ENCODE assay signal across 3 cellular contexts in the genomic region with DNA sequence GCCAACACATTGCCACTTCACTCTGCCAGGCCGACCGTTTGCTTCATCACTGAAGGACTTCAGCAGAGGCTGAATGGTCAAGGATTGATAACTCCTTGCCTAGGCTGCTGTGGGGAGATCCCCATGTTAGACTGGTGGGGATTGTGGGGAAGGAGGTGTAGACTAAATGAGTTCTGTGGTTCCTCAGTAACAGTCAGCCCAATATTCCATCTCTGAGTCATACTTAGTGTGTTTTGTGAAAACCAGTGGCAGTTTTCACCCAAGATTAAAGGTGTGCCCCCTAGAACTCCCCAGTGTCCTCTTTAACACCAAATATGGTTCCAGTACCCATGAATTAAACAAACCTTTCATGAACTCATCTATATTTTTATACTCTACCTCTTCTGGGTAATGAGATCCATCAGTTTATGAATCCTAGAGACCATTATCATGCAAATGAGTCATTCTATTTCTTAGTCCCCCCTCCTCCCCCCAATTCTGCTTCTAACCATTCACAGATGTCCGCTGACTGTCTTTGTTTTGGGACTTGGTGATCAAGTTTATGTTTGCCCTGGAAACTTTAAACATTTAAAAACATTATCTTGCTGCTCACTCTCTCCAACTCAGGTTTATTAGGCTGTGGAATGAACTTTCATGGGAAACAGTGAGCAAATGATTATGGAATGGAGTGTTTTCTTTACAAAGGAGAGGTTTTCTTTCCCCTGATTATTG.
TF ChIP-seq lines count a peak whose summit lies in the region.

No MANE protein-coding gene starts in this region.

TF ChIP-seq in SK-N-SH, 30 proteins besides CTCF, POLR2A, EP300 and RAD21:
- TF ChIP-seq TCF12 (IDR thresholded peaks at IDR 0.05) (peak; percentile 64), TEAD4 (IDR thresholded peaks at IDR 0.05; ENCODE audit: borderline replicate concordance, insufficient read depth) (no peak)

TF ChIP-seq in SK-N-SH treated with all-trans-retinoic acid at 6 μM for 48 hours, 23 proteins besides CTCF, POLR2A, EP300 and RAD21:
- TF ChIP-seq ESRRG (CRISPR knock-in tag; IDR thresholded peaks at IDR 0.05) (no peak), PPARA (CRISPR knock-in tag; IDR thresholded peaks at IDR 0.05; ENCODE audit: borderline replicate concordance) (no peak), ZFP30 (CRISPR knock-in tag; IDR thresholded peaks at IDR 0.05) (no peak), ZNF70 (CRISPR knock-in tag; IDR thresholded peaks at IDR 0.05) (no peak), ZNF8 (CRISPR knock-in tag; IDR thresholded peaks at IDR 0.05) (no peak), ISL1 (CRISPR knock-in tag; IDR thresholded peaks at IDR 0.05) (no peak), ARNTL (CRISPR knock-in tag; IDR thresholded peaks at IDR 0.05; ENCODE audit: borderline replicate concordance, low read depth) (no peak), ZFP3 (CRISPR knock-in tag; IDR thresholded peaks at IDR 0.05) (no peak)
- TF ChIP-seq, protein P1, sequence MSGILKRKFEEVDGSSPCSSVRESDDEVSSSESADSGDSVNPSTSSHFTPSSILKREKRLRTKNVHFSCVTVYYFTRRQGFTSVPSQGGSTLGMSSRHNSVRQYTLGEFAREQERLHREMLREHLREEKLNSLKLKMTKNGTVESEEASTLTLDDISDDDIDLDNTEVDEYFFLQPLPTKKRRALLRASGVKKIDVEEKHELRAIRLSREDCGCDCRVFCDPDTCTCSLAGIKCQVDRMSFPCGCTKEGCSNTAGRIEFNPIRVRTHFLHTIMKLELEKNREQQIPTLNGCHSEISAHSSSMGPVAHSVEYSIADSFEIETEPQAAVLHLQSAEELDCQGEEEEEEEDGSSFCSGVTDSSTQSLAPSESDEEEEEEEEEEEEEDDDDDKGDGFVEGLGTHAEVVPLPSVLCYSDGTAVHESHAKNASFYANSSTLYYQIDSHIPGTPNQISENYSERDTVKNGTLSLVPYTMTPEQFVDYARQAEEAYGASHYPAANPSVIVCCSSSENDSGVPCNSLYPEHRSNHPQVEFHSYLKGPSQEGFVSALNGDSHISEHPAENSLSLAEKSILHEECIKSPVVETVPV (CRISPR knock-in tag; IDR thresholded peaks at IDR 0.05) = no peak
- TF ChIP-seq, protein P2, sequence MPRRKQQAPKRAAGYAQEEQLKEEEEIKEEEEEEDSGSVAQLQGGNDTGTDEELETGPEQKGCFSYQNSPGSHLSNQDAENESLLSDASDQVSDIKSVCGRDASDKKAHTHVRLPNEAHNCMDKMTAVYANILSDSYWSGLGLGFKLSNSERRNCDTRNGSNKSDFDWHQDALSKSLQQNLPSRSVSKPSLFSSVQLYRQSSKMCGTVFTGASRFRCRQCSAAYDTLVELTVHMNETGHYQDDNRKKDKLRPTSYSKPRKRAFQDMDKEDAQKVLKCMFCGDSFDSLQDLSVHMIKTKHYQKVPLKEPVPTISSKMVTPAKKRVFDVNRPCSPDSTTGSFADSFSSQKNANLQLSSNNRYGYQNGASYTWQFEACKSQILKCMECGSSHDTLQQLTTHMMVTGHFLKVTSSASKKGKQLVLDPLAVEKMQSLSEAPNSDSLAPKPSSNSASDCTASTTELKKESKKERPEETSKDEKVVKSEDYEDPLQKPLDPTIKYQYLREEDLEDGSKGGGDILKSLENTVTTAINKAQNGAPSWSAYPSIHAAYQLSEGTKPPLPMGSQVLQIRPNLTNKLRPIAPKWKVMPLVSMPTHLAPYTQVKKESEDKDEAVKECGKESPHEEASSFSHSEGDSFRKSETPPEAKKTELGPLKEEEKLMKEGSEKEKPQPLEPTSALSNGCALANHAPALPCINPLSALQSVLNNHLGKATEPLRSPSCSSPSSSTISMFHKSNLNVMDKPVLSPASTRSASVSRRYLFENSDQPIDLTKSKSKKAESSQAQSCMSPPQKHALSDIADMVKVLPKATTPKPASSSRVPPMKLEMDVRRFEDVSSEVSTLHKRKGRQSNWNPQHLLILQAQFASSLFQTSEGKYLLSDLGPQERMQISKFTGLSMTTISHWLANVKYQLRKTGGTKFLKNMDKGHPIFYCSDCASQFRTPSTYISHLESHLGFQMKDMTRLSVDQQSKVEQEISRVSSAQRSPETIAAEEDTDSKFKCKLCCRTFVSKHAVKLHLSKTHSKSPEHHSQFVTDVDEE (CRISPR knock-in tag; IDR thresholded peaks at IDR 0.05) = no peak

TF ChIP-seq in H1, 55 proteins besides CTCF, POLR2A, EP300 and RAD21:
- no peak for TF ChIP-seq GTF2F1 (IDR thresholded peaks at IDR 0.05; ENCODE audit: borderline replicate concordance, low read depth, low read length)
- TF ChIP-seq, protein P3, sequence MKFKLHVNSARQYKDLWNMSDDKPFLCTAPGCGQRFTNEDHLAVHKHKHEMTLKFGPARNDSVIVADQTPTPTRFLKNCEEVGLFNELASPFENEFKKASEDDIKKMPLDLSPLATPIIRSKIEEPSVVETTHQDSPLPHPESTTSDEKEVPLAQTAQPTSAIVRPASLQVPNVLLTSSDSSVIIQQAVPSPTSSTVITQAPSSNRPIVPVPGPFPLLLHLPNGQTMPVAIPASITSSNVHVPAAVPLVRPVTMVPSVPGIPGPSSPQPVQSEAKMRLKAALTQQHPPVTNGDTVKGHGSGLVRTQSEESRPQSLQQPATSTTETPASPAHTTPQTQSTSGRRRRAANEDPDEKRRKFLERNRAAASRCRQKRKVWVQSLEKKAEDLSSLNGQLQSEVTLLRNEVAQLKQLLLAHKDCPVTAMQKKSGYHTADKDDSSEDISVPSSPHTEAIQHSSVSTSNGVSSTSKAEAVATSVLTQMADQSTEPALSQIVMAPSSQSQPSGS (IDR thresholded peaks at IDR 0.05; ENCODE audit: low read length) = no peak
